ENCODE assay signal across 8 cellular contexts in the genomic region with DNA sequence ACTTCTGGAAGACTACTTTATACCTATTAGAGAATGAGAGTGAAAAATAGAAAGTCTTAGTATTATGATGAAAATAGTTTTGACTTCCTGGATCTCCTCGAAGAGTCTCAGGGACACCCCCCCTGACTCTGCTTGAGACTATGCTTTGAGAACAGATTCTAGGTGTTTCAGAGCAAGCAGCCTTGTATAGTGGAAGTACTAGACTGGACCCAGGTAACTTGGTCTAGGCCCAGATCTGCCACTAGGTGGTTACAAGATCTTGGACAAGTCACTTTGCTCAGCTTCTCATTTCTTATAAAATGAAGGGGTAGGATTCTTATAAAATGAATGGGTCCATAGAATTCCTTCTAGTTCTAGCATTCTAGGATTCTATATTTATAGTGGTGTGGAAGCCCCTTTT. TPM values are rescaled to one million over a fixed set of nuclear protein-coding genes. Genes with fewer than 3 reads are reported as not detected.
A peak's percentile ranks its signal among the peaks of the same experiment; 100 is the strongest.
DNase-seq lines count a peak whose midpoint lies in the region; ATAC-seq and TF ChIP-seq lines count a peak whose summit lies in the region.

No MANE protein-coding gene starts in this region.

- ATAC-seq in GM18870 (IDR thresholded peaks at IDR 0.05; ENCODE audit: unreplicated experiment) (peak; percentile 67), HG03159 (IDR thresholded peaks at IDR 0.05; ENCODE audit: unreplicated experiment) (peak; percentile 87), HG02571 (IDR thresholded peaks at IDR 0.05; ENCODE audit: unreplicated experiment) (no peak)

- peak; percentile 14 for DNase-seq in A172 (ENCODE audit: low spot score)
- peak; percentile 23 for DNase-seq in astrocyte of the spinal cord (ENCODE audit: low read depth, low spot score)
- no peak for DNase-seq in NCI-H748 (lab: John Stamatoyannopoulos, UW; ENCODE audit: unreplicated experiment)
- DNase-seq in cardiac septum (ENCODE audit: low spot score): no peak
- DNase-seq in activated CD4-positive, CD25-positive, alpha-beta regulatory T cell (lab: John Stamatoyannopoulos, UW): no peak

- intact Hi-C loops in cardiac septum (cut with DNase I): no loop called here

- peak; percentile 39 for TF ChIP-seq CTCF in astrocyte of the spinal cord (IDR thresholded peaks at IDR 0.05; ENCODE audit: low read depth, low read length)

- in situ Hi-C loops in astrocyte of the spinal cord (cut with HindIII; ENCODE audit: low sequenced_read_pairs): no loop called here

- no peak overlapping the region for H3K4me3 ChIP-seq in astrocyte of the spinal cord (ENCODE audit: low read depth, low read length)

RNA-seq across cellular contexts. Expression of a gene that starts 9.1 kb away (rescaled TPM):
- 21.8 and 32.1 TPM in 2 replicates for total RNA-seq in A172 (2014; rRNA removed; shearing (Covaris generic))
- 23.5 TPM for total RNA-seq in cardiac septum

Comparison
In these comparisons a context has a peak if more than half of its experiments do, and no peak if none do; other contexts are left out.
1. DNase-seq: peak in A172 (single experiment) and astrocyte of the spinal cord (single experiment); none in NCI-H748 (single experiment), cardiac septum (single experiment) and activated CD4-positive, CD25-positive, alpha-beta regulatory T cell (0 of 4).